In genomic region chr5:145637396-145637795, GRCh38 we compare ENCODE assay signal across 21 cellular contexts.
A peak's percentile ranks its signal among the peaks of the same experiment; 100 is the strongest.
DNase-seq lines count a peak whose midpoint lies in the region; TF ChIP-seq lines count a peak whose summit lies in the region.
"Had no signal": no experiment of that assay in that cellular context is flagged by ENCODE, and none has a peak within 500 bp of the region (broad histone marks: within the 10 kb centered on the region; RNA-seq: fewer than 3 reads in every experiment).

No MANE protein-coding gene starts in this region.

- no peaks in the 10 kb centered on the region for H3K4me1 ChIP-seq in thyroid gland
- H3K4me1 ChIP-seq: BLaER1 treated with 17β-estradiol and CSF1 and Interleukin-3, amounts not matched to agents 10 nM and 100 nM had no signal

- no peak overlapping the region for H3K27ac ChIP-seq in thyroid gland
- H3K27ac ChIP-seq: BLaER1 treated with 17β-estradiol and CSF1 and Interleukin-3, amounts not matched to agents 10 nM and 100 nM; RWPE1 had no signal

- H3K36me3 Mint-ChIP-seq in HFFc6 (ENCODE audit: low read depth), result no peaks in the 10 kb centered on the region
- H3K36me3 Mint-ChIP-seq: CD8-positive, alpha-beta memory T cell had no signal

- H3K4me3 Mint-ChIP-seq in HFFc6, result no peak overlapping the region
- H3K4me3 Mint-ChIP-seq: CD8-positive, alpha-beta memory T cell; H9 had no signal

- no peaks in the 10 kb centered on the region for H3K27me3 ChIP-seq in thyroid gland
- H3K27me3 ChIP-seq: BLaER1 treated with 17β-estradiol and CSF1 and Interleukin-3, amounts not matched to agents 10 nM and 100 nM; MG63 had no signal

- peaks cover 27% of the 10 kb centered on the region for H3K4me1 Mint-ChIP-seq in HFFc6 (ENCODE audit: low read depth)
- H3K4me1 Mint-ChIP-seq: CD8-positive, alpha-beta memory T cell had no signal

- no peaks in the 10 kb centered on the region; the same call in 1 of the 2 replicates for H3K9me3 Mint-ChIP-seq in HFFc6
- H3K9me3 Mint-ChIP-seq: H9 had no signal

- peak overlapping the region; percentile 2; the same call in 1 of the 2 replicates for H3K27ac Mint-ChIP-seq in HFFc6
- H3K27ac Mint-ChIP-seq: CD8-positive, alpha-beta memory T cell; H9 had no signal

- H3K9me3 ChIP-seq in thyroid gland, result no peaks in the 10 kb centered on the region
- H3K9me3 ChIP-seq: MG63 had no signal

- no peak for TF ChIP-seq POLR2A in thyroid gland (IDR thresholded peaks at IDR 0.05)

- TF ChIP-seq CTCF in AG10803 (conservative IDR thresholded peaks at IDR 0.05; ENCODE audit: low read length), result no peak
- no peak for TF ChIP-seq CTCF in HFFc6 (IDR thresholded peaks at IDR 0.05)
- no peak for TF ChIP-seq CTCF in thyroid gland (IDR thresholded peaks at IDR 0.05)

- intact Hi-C loops in thyroid gland (cut with DNase I), result no loop called here

- H3K36me3 ChIP-seq in thyroid gland, result no peaks in the 10 kb centered on the region
- H3K36me3 ChIP-seq: BLaER1 treated with 17β-estradiol and CSF1 and Interleukin-3, amounts not matched to agents 10 nM and 100 nM; MG63 had no signal

- DNase-seq in AG10803 (ENCODE audit: low read depth) (peak; percentile 54), HFFc6 (peak; percentile 10), amniotic epithelial cell (ENCODE audit: low read depth) (peak; percentile 27), iris pigment epithelial cell (ENCODE audit: low read depth) (peak; percentile 16), NCI-H2107 treated with DMSO at 0.1 percent for 48 hours (lab: John Stamatoyannopoulos, UW; ENCODE audit: unreplicated experiment) (no peak), NCI-H1930 (lab: John Stamatoyannopoulos, UW) (no peak), thyroid gland (no peak)
- DNase-seq in activated effector memory CD4-positive, alpha-beta T cell treated with anti-CD3 and anti-CD28 coated beads, Interleukin-2, amount 50 U/mL, for 16 hours, result no peak
- DNase-seq: 8988T; CD8-positive, alpha-beta memory T cell; DMS79 treated with DMSO at 0.1 percent for 48 hours; GF-D8; H9; MG63; NCI-H1092 treated with DMSO at 0.1 percent for 48 hours; NCI-H446; NK-92 treated with Interleukin-12 subunit alpha and Interleukin-12 subunit beta, amount 100 ng/mL, for 24 hours; OCI-M1; SW 1271 had no signal

- H3K4me3 ChIP-seq in AG10803 (ENCODE audit: low read length) (no peak overlapping the region), thyroid gland (replicated peaks in 1 of 3) (no peak overlapping the region)
- H3K4me3 ChIP-seq: BLaER1 treated with 17β-estradiol and CSF1 and Interleukin-3, amounts not matched to agents 10 nM and 100 nM; MG63 had no signal

- no peaks in the 10 kb centered on the region; the same call in 1 of the 2 replicates for H3K27me3 Mint-ChIP-seq in HFFc6 (ENCODE audit: insufficient read depth)

Comparison
In these comparisons a context has a peak if more than half of its experiments do, and no peak if none do; other contexts are left out.
1. DNase-seq: peak in AG10803 (single experiment), HFFc6 (single experiment), amniotic epithelial cell (single experiment) and iris pigment epithelial cell (single experiment); none in activated effector memory CD4-positive, alpha-beta T cell treated with anti-CD3 and anti-CD28 coated beads, Interleukin-2, amount 50 U/mL, for 16 hours (single experiment), NCI-H2107 treated with DMSO at 0.1 percent for 48 hours (single experiment), NCI-H1930 (0 of 2) and thyroid gland (0 of 2).